ENCODE assay signal across 17 cellular contexts in genomic region chr1:173920868-173921267, GRCh38. TPM values are rescaled to one million over a fixed set of nuclear protein-coding genes. Genes with fewer than 3 reads are reported as not detected.
DNase-seq lines count a peak whose midpoint lies in the region; ATAC-seq, FAIRE-seq and TF ChIP-seq lines count a peak whose summit lies in the region.
"Had no signal": no experiment of that assay in that cellular context is flagged by ENCODE, and none has a peak within 500 bp of the region (broad histone marks: within the 10 kb centered on the region; RNA-seq: fewer than 3 reads in every experiment).

No MANE protein-coding gene starts in this region.

- DNase-seq in NCI-H82 treated with DMSO at 0.1 percent for 48 hours (lab: John Stamatoyannopoulos, UW; ENCODE audit: unreplicated experiment) = peak; percentile 49
- no peak for DNase-seq in NCI-H82 (lab: John Stamatoyannopoulos, UW)
- peak; percentile 24 for DNase-seq in MV-4-11 (lab: John Stamatoyannopoulos, UW)
- no peak for DNase-seq in GM12878 (ENCODE audit: low read depth, low spot score)
- DNase-seq in activated CD8-positive, alpha-beta memory T cell treated with anti-CD3 and anti-CD28 coated beads, Interleukin-2, amount 10 ng/mL, durations not matched to agents 7 days and 5 days = no peak
- no peak for DNase-seq in tibial nerve (ENCODE audit: low spot score in 2 of 2)
- DNase-seq in dorsolateral prefrontal cortex = no peak
- DNase-seq: 8988T; AML-193; Caco-2; CD8-positive, alpha-beta memory T cell; DND-41; GDM1; H7 had no signal

- no peak overlapping the region for H3K4me3 Mint-ChIP-seq in activated CD8-positive, alpha-beta memory T cell treated with anti-CD3 and anti-CD28 coated beads, Interleukin-2, amount 10 ng/mL, durations not matched to agents 7 days and 5 days
- H3K4me3 Mint-ChIP-seq: CD8-positive, alpha-beta memory T cell; IgD-negative memory B cell had no signal

- no peaks in the 10 kb centered on the region for H3K4me1 Mint-ChIP-seq in activated CD8-positive, alpha-beta memory T cell treated with anti-CD3 and anti-CD28 coated beads, Interleukin-2, amount 10 ng/mL, durations not matched to agents 7 days and 5 days
- H3K4me1 Mint-ChIP-seq: CD8-positive, alpha-beta memory T cell; IgD-negative memory B cell had no signal

- intact Hi-C loops in GM12878 (cut with micrococcal nuclease; ENCODE audit: unreplicated experiment) = loop anchor here (10.0 kb wide), 1 partner anchor 496 kb away; no protein-coding TSS in a partner anchor
- intact Hi-C loops in dorsolateral prefrontal cortex (cut with DNase I) = no loop called here

- POLR2A ChIA-PET in GM12878 (lab: Charles Lee) = no interaction called here

- no peaks in the 10 kb centered on the region for H3K9me3 Mint-ChIP-seq in activated CD8-positive, alpha-beta memory T cell treated with anti-CD3 and anti-CD28 coated beads, Interleukin-2, amount 10 ng/mL, durations not matched to agents 7 days and 5 days (ENCODE audit: low read depth)
- H3K9me3 Mint-ChIP-seq: CD8-positive, alpha-beta memory T cell; IgD-negative memory B cell had no signal

- no peaks in the 10 kb centered on the region for H3K79me2 ChIP-seq in GM12878 (ENCODE audit: control insufficient read depth, insufficient read depth, low read length)

- RAD21 ChIA-PET in GM12878 (lab: Charles Lee; ENCODE audit: unreplicated experiment) = no interaction called here

- no peaks in the 10 kb centered on the region for H3K36me3 Mint-ChIP-seq in activated CD8-positive, alpha-beta memory T cell treated with anti-CD3 and anti-CD28 coated beads, Interleukin-2, amount 10 ng/mL, durations not matched to agents 7 days and 5 days

- H3K4me2 ChIP-seq in GM12878 (ENCODE audit: control insufficient read depth, insufficient read depth) = no peak overlapping the region
- H3K4me2 ChIP-seq: BLaER1 had no signal

- H3K27me3 Mint-ChIP-seq in activated CD8-positive, alpha-beta memory T cell treated with anti-CD3 and anti-CD28 coated beads, Interleukin-2, amount 10 ng/mL, durations not matched to agents 7 days and 5 days = peaks cover 5% of the 10 kb centered on the region
- H3K27me3 Mint-ChIP-seq: CD8-positive, alpha-beta memory T cell; IgD-negative memory B cell had no signal

- CTCF ChIA-PET in GM12878 (lab: Yijun Ruan, JAX) = interaction anchor here (1.1 kb wide), 1 partner anchor 14 kb away, joined by 3 read pairs; no protein-coding TSS in a partner anchor
- CTCF ChIA-PET in activated CD8-positive, alpha-beta memory T cell treated with anti-CD3 and anti-CD28 coated beads, Interleukin-2, amount 10 ng/mL, durations not matched to agents 7 days and 5 days (lab: Charles Lee) = no interaction called here

- no TSS peak for BruUV-seq in GM12878 (replicated peaks; lab: Mats Ljungman, UMichigan)

- H3K4me3 ChIP-seq in GM12878 = no peak overlapping the region
- H3K4me3 ChIP-seq in tibial nerve = no peak overlapping the region
- H3K4me3 ChIP-seq in dorsolateral prefrontal cortex = no peak overlapping the region
- H3K4me3 ChIP-seq: BLaER1 had no signal

- H3K9me3 ChIP-seq in GM12878 (replicated peaks; ENCODE audit: control insufficient read depth, insufficient read depth, low read length) (no peaks in the 10 kb centered on the region), tibial nerve (no peaks in the 10 kb centered on the region)
- H3K9me3 ChIP-seq: BLaER1, Caco-2 had no signal

- H4K20me1 ChIP-seq in GM12878 (ENCODE audit: control insufficient read depth, insufficient read depth) = no peaks in the 10 kb centered on the region
- H4K20me1 ChIP-seq: BLaER1 had no signal

- no peak for ATAC-seq in GM12878
- no peak for ATAC-seq in activated CD8-positive, alpha-beta memory T cell treated with anti-CD3 and anti-CD28 coated beads, Interleukin-2, amount 10 ng/mL, durations not matched to agents 7 days and 5 days

- no peak for FAIRE-seq in GM12878 (lab: Jason Lieb, UNC)

- peaks cover 0 to 1% of the 10 kb centered on the region in 2 experiments; a peak in 1 of 4 replicates for H3K27me3 ChIP-seq in GM12878 (replicated peaks in 1 of 2; ENCODE audit: control insufficient read depth in 2 of 2, insufficient read depth in 2 of 2, low read length in 1 of 2)
- H3K27me3 ChIP-seq in tibial nerve = no peaks in the 10 kb centered on the region
- no peaks in the 10 kb centered on the region for H3K27me3 ChIP-seq in dorsolateral prefrontal cortex
- H3K27me3 ChIP-seq: BLaER1 had no signal

- H3K27ac ChIP-seq in GM12878 (ENCODE audit: control insufficient read depth, insufficient read depth) (no peak overlapping the region), tibial nerve (no peak overlapping the region), dorsolateral prefrontal cortex (no peak overlapping the region)
- H3K27ac ChIP-seq: BLaER1 had no signal

- TF ChIP-seq EP300 in GM12878 (IDR thresholded peaks at IDR 0.05; ENCODE audit: borderline replicate concordance in 1 of 2, control insufficient read depth in 1 of 2, low read depth in 2 of 2, low read length in 2 of 2) (no peak), tibial nerve (IDR thresholded peaks at IDR 0.05) (no peak)

- SMC1A ChIA-PET in GM12878 (lab: Charles Lee; ENCODE audit: uncharacterized antibody, unreplicated experiment) = no interaction called here

- TF ChIP-seq CTCF in GM12878 (IDR thresholded peaks at IDR 0.05 in 2 of 3, conservative IDR thresholded peaks at IDR 0.05 in 1 of 3; ENCODE audit: control insufficient read depth in 2 of 3, extremely low read depth in 1 of 3, insufficient read depth in 1 of 3, low read depth in 3 of 3, low read length in 3 of 3) (no peak), tibial nerve (IDR thresholded peaks at IDR 0.05) (no peak), dorsolateral prefrontal cortex (IDR thresholded peaks at IDR 0.05 in 54 of 56, conservative IDR thresholded peaks at IDR 0.05 in 2 of 56; ENCODE audit: low read depth in 1 of 56, partially characterized antibody in 56 of 56) (no peak)

- H3K9ac ChIP-seq in GM12878 (ENCODE audit: control insufficient read depth, insufficient read depth, low read length) = no peak overlapping the region
- H3K9ac ChIP-seq: BLaER1 had no signal

- H3K27ac Mint-ChIP-seq in activated CD8-positive, alpha-beta memory T cell treated with anti-CD3 and anti-CD28 coated beads, Interleukin-2, amount 10 ng/mL, durations not matched to agents 7 days and 5 days = no peak overlapping the region
- H3K27ac Mint-ChIP-seq: IgD-negative memory B cell had no signal

- TF ChIP-seq POLR2A in GM12878 (IDR thresholded peaks at IDR 0.05; ENCODE audit: low read depth, low read length) (no peak), tibial nerve (IDR thresholded peaks at IDR 0.05) (no peak)

- WGBS in GM12878 (ENCODE audit: insufficient coverage, insufficient replicate concordance, low lambda C conversion rate, missing lambda C conversion rate) = 66% methylated on average over 5 of the region's 5 CpGs
- 83 to 86% methylated on average over 5 of the region's 5 CpGs for WGBS in tibial nerve, 2 donors

- in situ Hi-C loops in GM12878 (cut with MboI) = no loop called here

- H2AFZ ChIP-seq in GM12878 (ENCODE audit: control insufficient read depth, low read depth, low read length) = no peak overlapping the region

- no peak for TF ChIP-seq RAD21 in GM12878 (IDR thresholded peaks at IDR 0.05; ENCODE audit: insufficient read depth, low read depth, low read length)

- H3K36me3 ChIP-seq in GM12878 (ENCODE audit: control insufficient read depth in 2 of 2, insufficient read depth in 2 of 2, low read length in 1 of 2) (no peaks in the 10 kb centered on the region), tibial nerve (peaks cover 0 to 3% (median 0%) of the 10 kb centered on the region in 3 donors)
- H3K36me3 ChIP-seq: BLaER1 had no signal

- no peaks in the 10 kb centered on the region for H3K4me1 ChIP-seq in GM12878 (ENCODE audit: control insufficient read depth, insufficient read depth, low read length)
- H3K4me1 ChIP-seq in tibial nerve = no peaks in the 10 kb centered on the region
- H3K4me1 ChIP-seq: BLaER1 had no signal

RNA-seq across cellular contexts. Expression of gene SERPINC1, which starts 3.7 kb away (rescaled TPM):
- not detected in 2 replicates for total RNA-seq in GM12878 (2013; cell fraction: nucleolus; rRNA removed)
- total RNA-seq in GM12878 (2014; rRNA removed) = not detected in 2 replicates
- not detected in 2 replicates for total RNA-seq in GM12878 (2014; rRNA removed; fragmentation: Illumina TruSeq; extraction: Trizol)
- total RNA-seq in GM12878 (2021) = 0.44 and 0.61 TPM in 2 replicates
- polyA plus RNA-seq in GM12878 (2011; ENCODE audit: low read depth) = not detected
- not detected in 2 replicates for polyA plus RNA-seq in GM12878 (2011; rRNA removed)
- polyA plus RNA-seq in GM12878 (2011; cell fraction: cytosol; rRNA removed) = not detected in 2 replicates
- 0.41 TPM in 1 of 2 replicates, not detected in the other for polyA plus RNA-seq in GM12878 (2011; cell fraction: nucleus; rRNA removed)
- polyA plus RNA-seq in GM12878 (2012) = not detected in 2 replicates
- not detected in 2 replicates for polyA plus RNA-seq in GM12878 (2014; fragmentation: Illumina TruSeq; extraction: Trizol)
- under 1 TPM in 1 of 2 experiments, not detected in 1; 0.11 TPM for polyA plus RNA-seq in GM12878 (2014; fragmentation: Nextera tagmentation; extraction: Ambion mirVana)
- not detected in 2 replicates for polyA plus RNA-seq in GM12878 (2014; rRNA removed)
- not detected for polyA plus RNA-seq in GM12878 (2016; fragmentation: Nextera tagmentation; extraction: Ambion mirVana)
- polyA minus RNA-seq in GM12878 (2011; rRNA and poly(A)+ RNA removed) = not detected in 2 replicates
- not detected in 2 replicates for polyA minus RNA-seq in GM12878 (2011; cell fraction: cytosol; rRNA and poly(A)+ RNA removed)
- not detected in 2 replicates for polyA minus RNA-seq in GM12878 (2011; cell fraction: nucleus; rRNA and poly(A)+ RNA removed)
- not detected for total RNA-seq in activated CD8-positive, alpha-beta memory T cell treated with anti-CD3 and anti-CD28 coated beads, Interleukin-2, amount 10 ng/mL, durations not matched to agents 7 days and 5 days
- total RNA-seq in tibial nerve = not detected
- 1 to 10 TPM in 7 of 120 experiments, under 1 TPM in 32, not detected in 81; 0.27 to 2.0 (median 0.58) TPM for total RNA-seq in dorsolateral prefrontal cortex
- total RNA-seq: CD8-positive, alpha-beta memory T cell; HT-29 had no signal
- polyA plus RNA-seq: CD8-positive, alpha-beta memory T cell; IgD-negative memory B cell had no signal

RNA-seq across cellular contexts. Expression of gene ZBTB37, which starts 52.7 kb away (rescaled TPM):
- 36.9 and 37.7 TPM in 2 replicates for total RNA-seq in GM12878 (2013; cell fraction: nucleolus; rRNA removed)
- total RNA-seq in GM12878 (2014; rRNA removed) = 3.3 and 3.4 TPM in 2 replicates
- total RNA-seq in GM12878 (2014; rRNA removed; fragmentation: Illumina TruSeq; extraction: Trizol) = 4.7 and 4.8 TPM in 2 replicates
- total RNA-seq in GM12878 (2021) = 5.2 and 5.7 TPM in 2 replicates
- 1.2 TPM for polyA plus RNA-seq in GM12878 (2011; ENCODE audit: low read depth)
- 4.9 and 6.7 TPM in 2 replicates for polyA plus RNA-seq in GM12878 (2011; rRNA removed)
- polyA plus RNA-seq in GM12878 (2011; cell fraction: cytosol; rRNA removed) = 2.3 TPM in 2 replicates
- 6.0 and 7.2 TPM in 2 replicates for polyA plus RNA-seq in GM12878 (2011; cell fraction: nucleus; rRNA removed)
- polyA plus RNA-seq in GM12878 (2012) = 1.4 TPM in 2 replicates
- 2.3 and 3.2 TPM in 2 replicates for polyA plus RNA-seq in GM12878 (2014; fragmentation: Illumina TruSeq; extraction: Trizol)
- polyA plus RNA-seq in GM12878 (2014; fragmentation: Nextera tagmentation; extraction: Ambion mirVana) = under 1 TPM; 0.16 to 0.29 TPM
- polyA plus RNA-seq in GM12878 (2014; rRNA removed) = 1.1 and 1.4 TPM in 2 replicates
- polyA plus RNA-seq in GM12878 (2016; fragmentation: Nextera tagmentation; extraction: Ambion mirVana) = 1 to 10 TPM in 1 of 2 experiments, under 1 TPM in 1; 0.95 to 1.6 TPM
- 18.6 and 19.6 TPM in 2 replicates for polyA minus RNA-seq in GM12878 (2011; rRNA and poly(A)+ RNA removed)
- polyA minus RNA-seq in GM12878 (2011; cell fraction: cytosol; rRNA and poly(A)+ RNA removed) = 2.8 and 3.2 TPM in 2 replicates
- polyA minus RNA-seq in GM12878 (2011; cell fraction: nucleus; rRNA and poly(A)+ RNA removed) = 7.3 and 9.1 TPM in 2 replicates
- 10 to 100 TPM in 1 of 2 experiments, 1 to 10 TPM in 1; 9.5 to 13.3 TPM for total RNA-seq in activated CD8-positive, alpha-beta memory T cell treated with anti-CD3 and anti-CD28 coated beads, Interleukin-2, amount 10 ng/mL, durations not matched to agents 7 days and 5 days
- 10 to 100 TPM; 11.7 to 17.0 (median 13.7) TPM for total RNA-seq in tibial nerve
- 10 to 100 TPM; 14.3 to 44.8 (median 23.1) TPM for total RNA-seq in dorsolateral prefrontal cortex

RNA-seq across cellular contexts. Expression of gene GAS5, which starts 53.1 kb away (rescaled TPM):
- total RNA-seq in GM12878 (2013; cell fraction: nucleolus; rRNA removed) = 994 and 1,015 TPM in 2 replicates
- total RNA-seq in GM12878 (2014; rRNA removed) = 597 and 727 TPM in 2 replicates
- 722 and 746 TPM in 2 replicates for total RNA-seq in GM12878 (2014; rRNA removed; fragmentation: Illumina TruSeq; extraction: Trizol)
- 550 and 569 TPM in 2 replicates for total RNA-seq in GM12878 (2021)
- polyA plus RNA-seq in GM12878 (2011; ENCODE audit: low read depth) = 2,046 TPM
- polyA plus RNA-seq in GM12878 (2011; rRNA removed) = 1,137 and 1,297 TPM in 2 replicates
- polyA plus RNA-seq in GM12878 (2011; cell fraction: cytosol; rRNA removed) = 732 and 962 TPM in 2 replicates
- polyA plus RNA-seq in GM12878 (2011; cell fraction: nucleus; rRNA removed) = 885 and 889 TPM in 2 replicates
- 815 and 826 TPM in 2 replicates for polyA plus RNA-seq in GM12878 (2012)
- polyA plus RNA-seq in GM12878 (2014; fragmentation: Illumina TruSeq; extraction: Trizol) = 810 and 918 TPM in 2 replicates
- 100 to 1,000 TPM; 804 to 930 TPM for polyA plus RNA-seq in GM12878 (2014; fragmentation: Nextera tagmentation; extraction: Ambion mirVana)
- 561 and 676 TPM in 2 replicates for polyA plus RNA-seq in GM12878 (2014; rRNA removed)
- polyA plus RNA-seq in GM12878 (2016; fragmentation: Nextera tagmentation; extraction: Ambion mirVana) = 100 to 1,000 TPM; 289 TPM
- polyA minus RNA-seq in GM12878 (2011; rRNA and poly(A)+ RNA removed) = 526 and 827 TPM in 2 replicates
- polyA minus RNA-seq in GM12878 (2011; cell fraction: cytosol; rRNA and poly(A)+ RNA removed) = 227 and 318 TPM in 2 replicates
- polyA minus RNA-seq in GM12878 (2011; cell fraction: nucleus; rRNA and poly(A)+ RNA removed) = 639 and 957 TPM in 2 replicates
- total RNA-seq in activated CD8-positive, alpha-beta memory T cell treated with anti-CD3 and anti-CD28 coated beads, Interleukin-2, amount 10 ng/mL, durations not matched to agents 7 days and 5 days = 100 to 1,000 TPM; 418 to 494 TPM
- total RNA-seq in tibial nerve = 100 to 1,000 TPM; 348 to 615 (median 564) TPM
- total RNA-seq in dorsolateral prefrontal cortex = 100 to 1,000 TPM in 112 of 120 experiments, 10 to 100 TPM in 8; 88.6 to 204 (median 118) TPM

Comparison
In these comparisons a context has a peak if more than half of its experiments do, and no peak if none do; other contexts are left out.
1. DNase-seq: peak in NCI-H82 treated with DMSO at 0.1 percent for 48 hours (single experiment) and MV-4-11 (single experiment); none in NCI-H82 (single experiment), GM12878 (single experiment), activated CD8-positive, alpha-beta memory T cell treated with anti-CD3 and anti-CD28 coated beads, Interleukin-2, amount 10 ng/mL, durations not matched to agents 7 days and 5 days (single experiment), tibial nerve (0 of 2) and dorsolateral prefrontal cortex (0 of 10).